In the genomic region with DNA sequence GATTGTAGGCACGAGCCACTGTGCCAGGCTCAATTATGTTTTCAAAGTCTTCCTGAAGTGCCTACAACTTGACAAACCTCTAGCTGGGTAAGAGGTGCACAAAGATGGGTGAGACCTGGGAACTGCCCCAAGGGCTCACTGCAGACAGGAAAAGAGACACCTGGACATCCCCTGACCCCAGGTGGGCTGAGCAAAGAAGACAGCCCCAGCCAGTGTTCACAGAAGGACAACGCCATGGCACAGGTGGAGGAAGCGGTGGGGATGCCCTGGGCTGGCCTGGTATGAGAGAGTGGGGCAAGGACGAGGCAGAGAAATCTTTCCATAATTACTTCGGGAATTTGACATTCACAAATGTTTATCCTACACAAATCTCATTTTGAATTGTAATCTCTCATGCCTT, we compare ENCODE assay signal across 33 cellular contexts.
"Had no signal": no experiment of that assay in that cellular context is flagged by ENCODE, and none has a peak within 500 bp of the region (broad histone marks: within the 10 kb centered on the region; RNA-seq: fewer than 3 reads in every experiment).

No MANE protein-coding gene starts in this region.

- ATAC-seq: activated naive CD4-positive, alpha-beta T cell treated with anti-CD3 and anti-CD28 coated beads, Interleukin-2, amount 50 U/mL, for 72 hours; activated naive CD8-positive, alpha-beta T cell treated with anti-CD3 and anti-CD28 coated beads, Interleukin-2, amount 50 U/mL, for 24 hours; activated T-cell treated with anti-CD3 and anti-CD28 coated beads, Interleukin-2, amount 50 U/mL, for 4 hours; activated T-cell treated with anti-CD3 and anti-CD28 coated beads, Interleukin-2, amount 50 U/mL, for 72 hours; activated T-helper 17 cell treated with anti-CD3 and anti-CD28 coated beads, Interleukin-2, amount 50 U/mL, for 72 hours; body of pancreas had no signal

- H3K36me3 ChIP-seq: adrenal gland, ascending aorta, brain microvascular endothelial cell, breast epithelium, cardiac muscle cell had no signal

- H3K9me3 ChIP-seq: adrenal gland, ascending aorta, body of pancreas had no signal

- H3K4me3 ChIP-seq: adrenal gland, ascending aorta, body of pancreas, breast epithelium, cardiac muscle cell had no signal

- DNase-seq: activated effector memory CD4-positive, alpha-beta T cell treated with anti-CD3 and anti-CD28 coated beads, Interleukin-2, amount 50 U/mL, for 16 hours; activated effector memory CD4-positive, alpha-beta T cell treated with Interleukin-2 at 50 U/mL for 16 hours; activated gamma-delta T cell; activated gamma-delta T cell treated with Interleukin-2 at 50 U/mL for 16 hours; activated naive CD4-positive, alpha-beta T cell; activated naive CD4-positive, alpha-beta T cell treated with anti-CD3 and anti-CD28 coated beads for 36 hours; activated naive CD4-positive, alpha-beta T cell treated with anti-CD3 and anti-CD28 coated beads, Interleukin-2, amount 10 ng/mL, durations not matched to agents 7 days and 5 days; activated naive CD4-positive, alpha-beta T cell treated with anti-CD3 and anti-CD28 coated beads, Interleukin-2, amount 50 U/mL, for 16 hours; activated naive CD4-positive, alpha-beta T cell treated with Interleukin-2 at 50 U/mL for 16 hours; activated naive CD8-positive, alpha-beta T cell treated with anti-CD3 and anti-CD28 coated beads for 36 hours; activated naive CD8-positive, alpha-beta T cell treated with anti-CD3 and anti-CD28 coated beads, Interleukin-2, amount 10 ng/mL, durations not matched to agents 7 days and 5 days; activated naive CD8-positive, alpha-beta T cell treated with anti-CD3 and anti-CD28 coated beads, Interleukin-2, amount 50 U/mL, for 24 hours; activated T-cell treated with anti-CD3 and anti-CD28 coated beads for 4 hours; activated T-cell treated with anti-CD3 and anti-CD28 coated beads, Interleukin-2, amount 50 U/mL, for 1 hour; activated T-cell treated with anti-CD3 and anti-CD28 coated beads, Interleukin-2, amount 50 U/mL, for 24 hours; activated T-cell treated with anti-CD3 and anti-CD28 coated beads, Interleukin-2, amount 50 U/mL, for 4 hours; activated T-cell treated with anti-CD3 and anti-CD28 coated beads, Interleukin-2, amount 50 U/mL, for 48 hours; activated T-cell treated with anti-CD3 and anti-CD28 coated beads, Interleukin-2, amount 50 U/mL, for 72 hours; amniotic stem cell; amygdala; anterior cingulate cortex; aorta; body of pancreas; brain microvascular endothelial cell; caudate nucleus; central memory CD4-positive, alpha-beta T cell; cerebellar nuclear complex had no signal

- H3K27me3 ChIP-seq: adrenal gland, ascending aorta, body of pancreas, brain microvascular endothelial cell, breast epithelium, cardiac muscle cell had no signal

- H3K27ac ChIP-seq: adrenal gland, ascending aorta, body of pancreas, brain microvascular endothelial cell, breast epithelium, cardiac muscle cell had no signal

- H3K4me1 ChIP-seq: adrenal gland, ascending aorta, body of pancreas, breast epithelium had no signal
